Comparison of ENCODE assay signal across 11 cellular contexts in genomic region chr16:62190426-62190825, GRCh38.
DNase-seq lines count a peak whose midpoint lies in the region; TF ChIP-seq lines count a peak whose summit lies in the region.
"Had no signal": no experiment of that assay in that cellular context is flagged by ENCODE, and none has a peak within 500 bp of the region (broad histone marks: within the 10 kb centered on the region; RNA-seq: fewer than 3 reads in every experiment).

No MANE protein-coding gene starts in this region.

- peaks cover 3 to 41% (median 15%) of the 10 kb centered on the region in 6 donors for H3K9me3 Mint-ChIP-seq in immature natural killer cell

- no peak overlapping the region for H3K27ac Mint-ChIP-seq in immature natural killer cell

- TF ChIP-seq CTCF in OCI-LY3 (IDR thresholded peaks at IDR 0.05; ENCODE audit: low read depth, low read length): peak; percentile 66
- peak; percentile 5 for TF ChIP-seq CTCF in fibroblast of pulmonary artery (IDR thresholded peaks at IDR 0.05; ENCODE audit: low read length, missing control alignments)
- peak in 2 of 3 experiments; percentile 25 to 45 for TF ChIP-seq CTCF in testis (IDR thresholded peaks at IDR 0.05)

- 48 to 70% methylated on average over 2 of the region's 2 CpGs for WGBS in testis, 2 donors

- H3K27ac ChIP-seq in OCI-LY3 (ENCODE audit: low read length) (no peak overlapping the region), testis (no peak overlapping the region)

- H2AFZ ChIP-seq in OCI-LY3 (ENCODE audit: low read depth, low read length): no peak overlapping the region

- no peaks in the 10 kb centered on the region for H3K4me1 ChIP-seq in OCI-LY3 (ENCODE audit: low read length)
- no peaks in the 10 kb centered on the region for H3K4me1 ChIP-seq in testis

- DNase-seq in SIG-M5 treated with dmso at 0.1 percent for 504 hours (lab: John Stamatoyannopoulos, UW; ENCODE audit: unreplicated experiment): peak; percentile 22
- DNase-seq in SIG-M5 (lab: John Stamatoyannopoulos, UW): no peak
- DNase-seq in fibroblast of pulmonary artery (ENCODE audit: low read depth): no peak
- DNase-seq in testis: peak; percentile 18
- DNase-seq in NCI-H146 treated with DMSO at 0.1 percent for 48 hours (lab: John Stamatoyannopoulos, UW; ENCODE audit: unreplicated experiment): no peak
- no peak for DNase-seq in NK-92 treated with Interleukin-12 subunit alpha and Interleukin-12 subunit beta, amount 100 ng/mL, for 24 hours (lab: John Stamatoyannopoulos, UW)
- no peak for DNase-seq in immature natural killer cell
- DNase-seq: activated CD4-positive, alpha-beta T cell treated with anti-CD3 and anti-CD28 coated beads for 48 hours; dermis blood vessel endothelial cell had no signal

- H3K4me3 Mint-ChIP-seq in immature natural killer cell: no peak overlapping the region

- H3K9me3 ChIP-seq in OCI-LY3 (ENCODE audit: insufficient read depth, low read length) (no peaks in the 10 kb centered on the region), testis (no peaks in the 10 kb centered on the region)

- H3K27me3 Mint-ChIP-seq in immature natural killer cell (ENCODE audit: low read depth in 3 of 3): no peaks in the 10 kb centered on the region

- H3K36me3 Mint-ChIP-seq in immature natural killer cell: no peaks in the 10 kb centered on the region

- intact Hi-C loops in testis (cut with DNase I; ENCODE audit: low total_unique reads): no loop called here

- H3K4me3 ChIP-seq in OCI-LY3 (ENCODE audit: low read length): no peak overlapping the region
- H3K4me3 ChIP-seq in fibroblast of pulmonary artery (replicated peaks; ENCODE audit: low read depth, low read length): no peak overlapping the region
- H3K4me3 ChIP-seq in testis: no peak overlapping the region
- H3K4me3 ChIP-seq: K562 had no signal

- H3K36me3 ChIP-seq in OCI-LY3 (replicated peaks; ENCODE audit: low read depth, low read length): no peaks in the 10 kb centered on the region
- H3K36me3 ChIP-seq in testis (ENCODE audit: low read depth, missing control alignments): no peaks in the 10 kb centered on the region

- TF ChIP-seq POLR2A in testis (IDR thresholded peaks at IDR 0.05): no peak

- no peaks in the 10 kb centered on the region for H3K79me2 ChIP-seq in OCI-LY3 (ENCODE audit: low read length)

- H3K27me3 ChIP-seq in OCI-LY3 (ENCODE audit: low read depth, low read length): peaks cover 4% of the 10 kb centered on the region; the same call in 1 of the 2 replicates
- H3K27me3 ChIP-seq in testis: no peaks in the 10 kb centered on the region

- no peaks in the 10 kb centered on the region for H3K4me1 Mint-ChIP-seq in immature natural killer cell

- no peak overlapping the region for H3K4me2 ChIP-seq in OCI-LY3 (ENCODE audit: low read length)

- H4K20me1 ChIP-seq in OCI-LY3 (ENCODE audit: insufficient read depth, low read length): no peaks in the 10 kb centered on the region

- H3K9ac ChIP-seq in OCI-LY3 (ENCODE audit: low read length): no peak overlapping the region

Comparison
In these comparisons a context has a peak if more than half of its experiments do, and no peak if none do; other contexts are left out.
1. DNase-seq: peak in SIG-M5 treated with dmso at 0.1 percent for 504 hours (single experiment) and testis (single experiment); none in SIG-M5 (single experiment), fibroblast of pulmonary artery (single experiment), NCI-H146 treated with DMSO at 0.1 percent for 48 hours (single experiment), NK-92 treated with Interleukin-12 subunit alpha and Interleukin-12 subunit beta, amount 100 ng/mL, for 24 hours (single experiment) and immature natural killer cell (0 of 3).
2. CTCF ChIP-seq: peak in every context shown above with its lines; median percentile 66 in OCI-LY3; 35 in testis; 5 in fibroblast of pulmonary artery.